Comparison of ENCODE assay signal across 9 cellular contexts in genomic region chr1:109821221-109821669, GRCh38. TPM values are rescaled to one million over a fixed set of nuclear protein-coding genes. Genes with fewer than 3 reads are reported as not detected.
DNase-seq lines count a peak whose midpoint lies in the region; ATAC-seq and TF ChIP-seq lines count a peak whose summit lies in the region.
"Had no signal": no experiment of that assay in that cellular context is flagged by ENCODE, and none has a peak within 500 bp of the region (broad histone marks: within the 10 kb centered on the region; RNA-seq: fewer than 3 reads in every experiment).

No MANE protein-coding gene starts in this region.

- intact Hi-C loops in heart left ventricle (cut with DNase I) (no loop called here), stomach (cut with DNase I; ENCODE audit: low total_unique reads) (no loop called here)

- ATAC-seq in heart left ventricle (peak in 3 of 4 donors; percentile 9 to 46 (median 33)), HG03175 (IDR thresholded peaks at IDR 0.05; ENCODE audit: unreplicated experiment) (no peak), HG02938 (IDR thresholded peaks at IDR 0.05; ENCODE audit: unreplicated experiment) (no peak)

- peaks cover 0 to 1% (median 0%) of the 10 kb centered on the region in 12 donors for H3K9me3 ChIP-seq in heart left ventricle
- H3K9me3 ChIP-seq in stomach, result no peaks in the 10 kb centered on the region

- TF ChIP-seq EP300 in stomach (IDR thresholded peaks at IDR 0.05), result no peak

- H3K4me3 ChIP-seq in heart left ventricle (no peak overlapping the region), stomach (no peak overlapping the region)

- TF ChIP-seq CTCF in heart left ventricle (IDR thresholded peaks at IDR 0.05), result no peak
- TF ChIP-seq CTCF in stomach (IDR thresholded peaks at IDR 0.05), result no peak

- 70 to 87% (median 83%) methylated on average over 6 to 8 of the region's 8 CpGs for WGBS in heart left ventricle, 4 donors
- 59 to 74% (median 66%) methylated on average over 8 of the region's 8 CpGs for WGBS in stomach, 5 donors

- no peaks in the 10 kb centered on the region for H3K27me3 ChIP-seq in heart left ventricle
- H3K27me3 ChIP-seq in stomach, result no peaks in the 10 kb centered on the region

- DNase-seq in activated CD8-positive, alpha-beta memory T cell treated with anti-CD3 and anti-CD28 coated beads, Interleukin-2, amount 50 U/mL, for 48 hours, result peak; percentile 66
- no peak for DNase-seq in activated CD8-positive, alpha-beta memory T cell treated with anti-CD3 and anti-CD28 coated beads, Interleukin-2, amount 50 U/mL, for 4 hours
- peak; percentile 50 to 62 for DNase-seq in activated CD4-positive, alpha-beta T cell treated with anti-CD3 and anti-CD28 coated beads, Interleukin-2, amount 50 U/mL, for 48 hours
- peak in 2 of 5 donors; percentile 68 to 69 for DNase-seq in heart left ventricle
- DNase-seq in stomach, result no peak
- no peak for DNase-seq in NCI-H2029 (lab: John Stamatoyannopoulos, UW)

- H3K27ac ChIP-seq in heart left ventricle (peak overlapping the region in 3 of 12 donors; percentile 29 to 66 (median 42)), stomach (peak overlapping the region in 4 of 5 donors; percentile 47 to 73 (median 64))

- H3K4me1 ChIP-seq in heart left ventricle, result peaks cover 4 to 93% (median 48%) of the 10 kb centered on the region in 12 donors
- H3K4me1 ChIP-seq in stomach, result peaks cover 29 to 78% (median 37%) of the 10 kb centered on the region in 4 donors

- H3K36me3 ChIP-seq in heart left ventricle (no peaks in the 10 kb centered on the region), stomach (no peaks in the 10 kb centered on the region)

- TF ChIP-seq POLR2A in heart left ventricle (IDR thresholded peaks at IDR 0.05) (no peak), stomach (IDR thresholded peaks at IDR 0.05) (no peak)

RNA-seq across cellular contexts. Expression of gene EPS8L3, which starts 57.5 kb away (rescaled TPM):
- total RNA-seq in heart left ventricle (under 1 TPM in 5 of 9 donors, not detected in 4; 0.25 to 0.75 (median 0.29) TPM), stomach (100 to 1,000 TPM in 2 of 5 donors, 10 to 100 TPM in 3; 22.3 to 299 (median 85.8) TPM)
- polyA plus RNA-seq in heart left ventricle (under 1 TPM in 1 of 2 donors, not detected in 1; 0.30 TPM), stomach (10 to 100 TPM in 1 of 3 donors, 1 to 10 TPM in 2; 9.5 to 40.9 (median 9.6) TPM)
- polyA plus RNA-seq: neural cell had no signal

Comparison
In these comparisons a context has a peak if more than half of its experiments do, and no peak if none do; other contexts are left out.
1. DNase-seq: peak in activated CD8-positive, alpha-beta memory T cell treated with anti-CD3 and anti-CD28 coated beads, Interleukin-2, amount 50 U/mL, for 48 hours (single experiment) and activated CD4-positive, alpha-beta T cell treated with anti-CD3 and anti-CD28 coated beads, Interleukin-2, amount 50 U/mL, for 48 hours (2 of 2); none in activated CD8-positive, alpha-beta memory T cell treated with anti-CD3 and anti-CD28 coated beads, Interleukin-2, amount 50 U/mL, for 4 hours (single experiment), stomach (single experiment) and NCI-H2029 (single experiment).
2. ATAC-seq: peak in heart left ventricle (3 of 4); none in HG03175 (single experiment) and HG02938 (single experiment).
3. RNA of gene EPS8L3, which starts 57.5 kb away (total RNA-seq): 22.3 to 299 TPM in stomach; 0.25 to 0.75 TPM in heart left ventricle; every median in the first group is over 10 times any median in the second.